Comparison of ENCODE assay signal across 9 cellular contexts in the genomic region with DNA sequence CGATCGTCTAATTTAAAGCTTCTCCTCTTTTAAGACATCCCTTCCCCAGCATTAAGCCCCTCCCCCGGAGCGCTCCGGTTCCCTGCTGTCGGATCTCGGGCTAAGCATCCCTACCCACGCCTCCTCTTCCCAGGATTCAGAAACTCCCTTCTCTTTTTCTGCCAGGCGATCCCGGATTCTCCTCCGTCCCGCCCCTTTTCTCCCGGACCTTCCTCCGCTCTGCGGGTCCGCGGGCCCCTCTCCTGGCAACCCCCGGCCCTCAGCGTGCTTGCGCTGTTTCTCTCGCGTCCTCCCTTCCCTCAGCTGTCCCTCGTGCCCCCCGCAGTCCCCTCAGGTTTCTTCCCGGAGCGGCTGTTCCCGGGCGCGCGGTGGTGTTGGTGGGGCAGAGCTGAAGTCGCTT. TPM values are rescaled to one million over a fixed set of nuclear protein-coding genes. Genes with fewer than 3 reads are reported as not detected.
DNase-seq lines count a peak whose midpoint lies in the region; ATAC-seq and TF ChIP-seq lines count a peak whose summit lies in the region.
"Not testable (repeated sequence)": the region's sequence is repeated elsewhere in the genome, so short reads cannot be mapped to it uniquely, and the experiment has no call there.
"Had no signal": no experiment of that assay in that cellular context is flagged by ENCODE, and none has a peak within 500 bp of the region (broad histone marks: within the 10 kb centered on the region; RNA-seq: fewer than 3 reads in every experiment).

No MANE protein-coding gene starts in this region.

- H3K27ac Mint-ChIP-seq in T-helper 2 cell treated with Interferon-gamma antibody and Interleukin-4, amounts not matched to agents 5 μg/mL and 100 μg/mL, for 36 hours: peak overlapping the region; percentile 52
- H3K27ac Mint-ChIP-seq in activated naive CD8-positive, alpha-beta T cell treated with anti-CD3 and anti-CD28 coated beads, Interleukin-2, amount 50 U/mL, for 24 hours: not testable (repeated sequence)

- H3K4me3 Mint-ChIP-seq in T-helper 2 cell treated with Interferon-gamma antibody and Interleukin-4, amounts not matched to agents 5 μg/mL and 100 μg/mL, for 36 hours: not testable (repeated sequence)
- H3K4me3 Mint-ChIP-seq in activated naive CD8-positive, alpha-beta T cell treated with anti-CD3 and anti-CD28 coated beads, Interleukin-2, amount 50 U/mL, for 24 hours: peak overlapping the region; percentile 36

- H3K4me1 ChIP-seq in DOHH2 (ENCODE audit: control insufficient read depth, low read length); neutrophil (ENCODE audit: control insufficient read depth in 1 of 2, insufficient read depth in 1 of 2, low read depth in 1 of 2, low read length in 1 of 2); thoracic aorta (ENCODE audit: control insufficient read depth in 1 of 2, low read depth in 2 of 2): not testable (repeated sequence)

- H3K4me2 ChIP-seq in DOHH2 (ENCODE audit: low read length): peak overlapping the region; percentile 42

- not testable (repeated sequence) for H3K4me1 Mint-ChIP-seq in T-helper 2 cell treated with Interferon-gamma antibody and Interleukin-4, amounts not matched to agents 5 μg/mL and 100 μg/mL, for 36 hours (ENCODE audit: low read depth); activated naive CD8-positive, alpha-beta T cell treated with anti-CD3 and anti-CD28 coated beads, Interleukin-2, amount 50 U/mL, for 24 hours

- H3K79me2 ChIP-seq in DOHH2 (ENCODE audit: control insufficient read depth, low read length): not testable (repeated sequence)

- H4K20me1 ChIP-seq in DOHH2 (ENCODE audit: control insufficient read depth, insufficient read depth, low read depth, low read length): not testable (repeated sequence)

- not testable (repeated sequence) for TF ChIP-seq CTCF in DOHH2 (IDR thresholded peaks at IDR 0.05; ENCODE audit: low read depth, low read length, poor library complexity, severe bottlenecking); epithelial cell of proximal tubule (conservative IDR thresholded peaks at IDR 0.05; ENCODE audit: low read depth, low read length); neutrophil (IDR thresholded peaks at IDR 0.05); thoracic aorta (IDR thresholded peaks at IDR 0.05)

- H3K27ac ChIP-seq in DOHH2 (ENCODE audit: low read depth, low read length) (peak overlapping the region; percentile 51), KOPT-K1 (ENCODE audit: low read depth, low read length, poor library complexity, severe bottlenecking) (peak overlapping the region; percentile 62)
- not testable (repeated sequence) for H3K27ac ChIP-seq in neutrophil, thoracic aorta

- not testable (repeated sequence) for H3K27me3 ChIP-seq in DOHH2 (ENCODE audit: control insufficient read depth, low read length); neutrophil; thoracic aorta (replicated peaks; ENCODE audit: insufficient read depth)

- not testable (repeated sequence) for H3K9me2 ChIP-seq in DOHH2 (replicated peaks; ENCODE audit: control insufficient read depth, low read length)

- H3K4me3 ChIP-seq in DOHH2 (ENCODE audit: low read length) (peak overlapping the region; percentile 68), epithelial cell of proximal tubule (ENCODE audit: low read depth, low read length) (peak overlapping the region; percentile 53), iPS-18c (ENCODE audit: insufficient read depth, low read depth, low read length) (peak overlapping the region; percentile 40; the same call in 1 of the 2 replicates), neutrophil (ENCODE audit: low read depth in 1 of 2, low read length in 1 of 2) (peak overlapping the region; percentile 46 to 56), thoracic aorta (peak overlapping the region; percentile 68)

- not testable (repeated sequence) for DNase-seq in T-helper 2 cell treated with Interferon-gamma antibody and Interleukin-4, amounts not matched to agents 5 μg/mL and 100 μg/mL, for 36 hours (ENCODE audit: low spot score); epithelial cell of proximal tubule (ENCODE audit: low read depth); thoracic aorta (ENCODE audit: low spot score)
- peak; percentile 5 for DNase-seq in activated naive CD8-positive, alpha-beta T cell treated with anti-CD3 and anti-CD28 coated beads, Interleukin-2, amount 50 U/mL, for 24 hours

- H3K36me3 Mint-ChIP-seq in T-helper 2 cell treated with Interferon-gamma antibody and Interleukin-4, amounts not matched to agents 5 μg/mL and 100 μg/mL, for 36 hours (ENCODE audit: low read depth); activated naive CD8-positive, alpha-beta T cell treated with anti-CD3 and anti-CD28 coated beads, Interleukin-2, amount 50 U/mL, for 24 hours (ENCODE audit: low read depth): not testable (repeated sequence)

- not testable (repeated sequence) for ATAC-seq in activated naive CD8-positive, alpha-beta T cell treated with anti-CD3 and anti-CD28 coated beads, Interleukin-2, amount 50 U/mL, for 24 hours; thoracic aorta (ENCODE audit: insufficient number of reproducible peaks, low FRiP score, low read depth)

- not testable (repeated sequence) for H3K36me3 ChIP-seq in DOHH2 (ENCODE audit: control insufficient read depth, low read length); KOPT-K1 (ENCODE audit: insufficient read depth, low read length); neutrophil; thoracic aorta

- not testable (repeated sequence) for H3K27me3 Mint-ChIP-seq in T-helper 2 cell treated with Interferon-gamma antibody and Interleukin-4, amounts not matched to agents 5 μg/mL and 100 μg/mL, for 36 hours (ENCODE audit: low read depth); activated naive CD8-positive, alpha-beta T cell treated with anti-CD3 and anti-CD28 coated beads, Interleukin-2, amount 50 U/mL, for 24 hours

- not testable (repeated sequence) for H3F3A ChIP-seq in DOHH2 (ENCODE audit: control insufficient read depth, insufficient read depth)

- not testable (repeated sequence) for H3K9me3 ChIP-seq in DOHH2 (ENCODE audit: control insufficient read depth, insufficient read depth, low read length); KOPT-K1 (ENCODE audit: insufficient read depth, low read length, poor library complexity, severe bottlenecking); iPS-18c (ENCODE audit: control insufficient read depth, insufficient read depth, low read length); neutrophil; thoracic aorta

- H3K9me3 Mint-ChIP-seq in T-helper 2 cell treated with Interferon-gamma antibody and Interleukin-4, amounts not matched to agents 5 μg/mL and 100 μg/mL, for 36 hours; activated naive CD8-positive, alpha-beta T cell treated with anti-CD3 and anti-CD28 coated beads, Interleukin-2, amount 50 U/mL, for 24 hours: not testable (repeated sequence)

RNA-seq across cellular contexts. Expression of a gene that starts 0.3 kb away (rescaled TPM):
- total RNA-seq in epithelial cell of proximal tubule: 6.7 and 13.4 TPM in 2 replicates
- under 1 TPM; 0.27 to 0.42 TPM for total RNA-seq in thoracic aorta
- total RNA-seq: CD4-positive, alpha-beta memory T cell had no signal

RNA-seq across cellular contexts. Expression of a gene that starts 0.9 kb away (rescaled TPM):
- total RNA-seq in epithelial cell of proximal tubule: 11.6 and 13.7 TPM in 2 replicates
- total RNA-seq in thoracic aorta: 10 to 100 TPM; 19.1 to 27.7 TPM
